ENCODE assay signal across 8 cellular contexts in genomic region chr6:111483736-111484654, GRCh38. TPM values are rescaled to one million over a fixed set of nuclear protein-coding genes. Genes with fewer than 3 reads are reported as not detected.
DNase-seq lines count a peak whose midpoint lies in the region; ATAC-seq lines count a peak whose summit lies in the region.

No MANE protein-coding gene starts in this region.

- ATAC-seq in GM19328 (IDR thresholded peaks at IDR 0.05; ENCODE audit: unreplicated experiment) (peak; percentile 47), HG03460 (IDR thresholded peaks at IDR 0.05; ENCODE audit: unreplicated experiment) (peak; percentile 48)

- DNase-seq in CD1c-positive myeloid dendritic cell (ENCODE audit: extremely low spot score) (peak; percentile 94), NCI-H526 treated with DMSO at 0.1 percent for 48 hours (lab: John Stamatoyannopoulos, UW) (peak; percentile 96), lung microvascular endothelial cell (ENCODE audit: low read depth in 2 of 2) (peak; percentile 92 to 98)
- peak; percentile 74 to 79 for DNase-seq in activated CD4-positive, alpha-beta T cell treated with anti-CD3 and anti-CD28 coated beads, Interleukin-2, amount 50 U/mL, for 24 hours (ENCODE audit: low read depth in 1 of 2, low spot score in 1 of 2)
- DNase-seq in effector CD4-positive, alpha-beta T cell = peak; percentile 66
- peak; percentile 64 to 84 (median 65) for DNase-seq in stimulated activated CD4-positive, alpha-beta T cell treated with anti-CD3 and anti-CD28 coated beads, TNF-alpha, amount 100 ng/mL, for 24 hours (ENCODE audit: low read depth in 3 of 3)

RNA-seq across cellular contexts. Expression of gene REV3L, which starts 1.0 kb away (rescaled TPM):
- 17.0 and 18.8 TPM in 2 replicates for total RNA-seq in lung microvascular endothelial cell

Comparison
In these comparisons a context has a peak if more than half of its experiments do, and no peak if none do; other contexts are left out.
1. Peak in every context shown above with its lines: DNase-seq and ATAC-seq.